1 cellular context compared by ENCODE assay signal in the genomic region with DNA sequence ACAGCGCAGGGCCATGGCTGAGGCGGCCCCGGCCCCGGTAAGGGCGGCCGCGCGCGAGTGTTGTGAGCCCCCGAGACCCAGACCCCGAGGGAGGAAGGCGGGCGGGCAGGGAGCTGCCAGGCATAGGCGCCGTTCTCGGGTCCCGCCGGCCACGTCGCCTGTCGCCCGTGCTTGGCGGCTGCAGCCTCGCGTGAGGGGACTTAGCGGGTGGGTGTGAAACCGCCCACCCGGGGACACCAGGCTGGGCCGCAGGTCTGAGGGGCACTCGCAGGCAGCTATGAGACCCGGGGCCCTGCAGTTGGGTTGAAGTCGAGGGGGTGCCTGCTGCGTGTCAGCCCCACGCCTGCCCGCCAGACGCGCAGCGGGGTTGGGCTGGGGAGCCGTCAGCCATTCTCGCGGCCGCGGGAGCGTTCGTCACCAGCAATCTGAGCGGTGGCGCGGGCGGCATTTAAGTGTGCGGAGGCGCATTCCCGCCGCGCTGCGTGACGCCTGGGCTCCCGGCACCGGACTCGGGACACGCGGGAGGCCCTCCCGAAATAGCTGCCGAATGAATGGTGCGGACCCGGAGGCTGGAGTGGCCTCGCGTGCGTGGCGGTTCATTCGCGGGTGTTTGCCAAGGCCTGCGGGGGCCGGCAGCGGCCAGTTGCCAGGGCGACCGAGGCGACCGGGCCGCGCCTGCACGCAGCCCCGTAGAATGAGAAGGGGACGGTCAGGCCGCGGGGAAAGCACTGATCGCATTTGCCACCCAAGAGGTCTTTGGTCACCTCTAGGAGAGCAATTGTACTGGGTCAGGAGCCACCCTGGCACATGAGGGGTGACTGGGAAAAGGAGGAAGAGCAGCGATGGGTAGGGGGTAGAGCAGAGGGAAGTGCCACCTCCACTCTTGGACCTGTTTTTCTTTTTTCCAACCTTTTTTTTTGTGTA.
A peak's percentile ranks its signal among the peaks of the same experiment; 100 is the strongest.
TF ChIP-seq lines count a peak whose summit lies in the region.

No MANE protein-coding gene starts in this region.

TF ChIP-seq in HepG2, 621 proteins besides CTCF, POLR2A, EP300 and RAD21 (continued from another document and continues in another):
- TF ChIP-seq, protein P1, sequence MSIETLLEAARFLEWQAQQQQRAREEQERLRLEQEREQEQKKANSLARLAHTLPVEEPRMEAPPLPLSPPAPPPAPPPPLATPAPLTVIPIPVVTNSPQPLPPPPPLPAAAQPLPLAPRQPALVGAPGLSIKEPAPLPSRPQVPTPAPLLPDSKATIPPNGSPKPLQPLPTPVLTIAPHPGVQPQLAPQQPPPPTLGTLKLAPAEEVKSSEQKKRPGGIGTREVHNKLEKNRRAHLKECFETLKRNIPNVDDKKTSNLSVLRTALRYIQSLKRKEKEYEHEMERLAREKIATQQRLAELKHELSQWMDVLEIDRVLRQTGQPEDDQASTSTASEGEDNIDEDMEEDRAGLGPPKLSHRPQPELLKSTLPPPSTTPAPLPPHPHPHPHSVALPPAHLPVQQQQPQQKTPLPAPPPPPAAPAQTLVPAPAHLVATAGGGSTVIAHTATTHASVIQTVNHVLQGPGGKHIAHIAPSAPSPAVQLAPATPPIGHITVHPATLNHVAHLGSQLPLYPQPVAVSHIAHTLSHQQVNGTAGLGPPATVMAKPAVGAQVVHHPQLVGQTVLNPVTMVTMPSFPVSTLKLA (IDR thresholded peaks at IDR 0.05): no peak
- TF ChIP-seq MAFG (CRISPR knock-in tag; IDR thresholded peaks at IDR 0.05): no peak
- TF ChIP-seq POLR2AphosphoS2 (IDR thresholded peaks at IDR 0.05; ENCODE audit: low read depth, low read length): no peak
- TF ChIP-seq, protein P2, sequence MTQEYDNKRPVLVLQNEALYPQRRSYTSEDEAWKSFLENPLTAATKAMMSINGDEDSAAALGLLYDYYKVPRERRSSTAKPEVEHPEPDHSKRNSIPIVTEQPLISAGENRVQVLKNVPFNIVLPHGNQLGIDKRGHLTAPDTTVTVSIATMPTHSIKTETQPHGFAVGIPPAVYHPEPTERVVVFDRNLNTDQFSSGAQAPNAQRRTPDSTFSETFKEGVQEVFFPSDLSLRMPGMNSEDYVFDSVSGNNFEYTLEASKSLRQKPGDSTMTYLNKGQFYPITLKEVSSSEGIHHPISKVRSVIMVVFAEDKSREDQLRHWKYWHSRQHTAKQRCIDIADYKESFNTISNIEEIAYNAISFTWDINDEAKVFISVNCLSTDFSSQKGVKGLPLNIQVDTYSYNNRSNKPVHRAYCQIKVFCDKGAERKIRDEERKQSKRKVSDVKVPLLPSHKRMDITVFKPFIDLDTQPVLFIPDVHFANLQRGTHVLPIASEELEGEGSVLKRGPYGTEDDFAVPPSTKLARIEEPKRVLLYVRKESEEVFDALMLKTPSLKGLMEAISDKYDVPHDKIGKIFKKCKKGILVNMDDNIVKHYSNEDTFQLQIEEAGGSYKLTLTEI (CRISPR knock-in tag; conservative IDR thresholded peaks at IDR 0.05): no peak
- peak; percentile 11; the same call in 1 of the 2 replicates for TF ChIP-seq HOXD1 (CRISPR knock-in tag; IDR thresholded peaks at IDR 0.05)
- TF ChIP-seq ZSCAN22 (CRISPR knock-in tag; IDR thresholded peaks at IDR 0.05): no peak
- no peak for TF ChIP-seq GATA4 (IDR thresholded peaks at IDR 0.05; ENCODE audit: borderline replicate concordance, low read depth)
- TF ChIP-seq ZNF263 (CRISPR knock-in tag; IDR thresholded peaks at IDR 0.05): peak; percentile 9; the same call in 1 of the 2 replicates
- no peak for TF ChIP-seq ZFP36 (IDR thresholded peaks at IDR 0.05; ENCODE audit: borderline replicate concordance, low read depth, low read length, partially characterized antibody)
- 0 out of 2 replicates have a peak, but pooled peaks have one; percentile 60 for TF ChIP-seq ZNF350 (CRISPR knock-in tag; IDR thresholded peaks at IDR 0.05; ENCODE audit: borderline replicate concordance, low read depth)
- no peak; the same call in 1 of the 2 replicates for TF ChIP-seq ZNF616 (CRISPR knock-in tag; IDR thresholded peaks at IDR 0.05; ENCODE audit: low read depth)
- peak; percentile 74; the same call in 1 of the 2 replicates for TF ChIP-seq ZNF598 (CRISPR knock-in tag; IDR thresholded peaks at IDR 0.05; ENCODE audit: borderline replicate concordance)
- TF ChIP-seq IRX3 (CRISPR knock-in tag; IDR thresholded peaks at IDR 0.05; ENCODE audit: borderline replicate concordance, low read depth): no peak
- TF ChIP-seq ZNF354B (CRISPR knock-in tag; IDR thresholded peaks at IDR 0.05): no peak
- no peak for TF ChIP-seq HNF4A (CRISPR knock-in tag; IDR thresholded peaks at IDR 0.05)
- TF ChIP-seq, protein P3, sequence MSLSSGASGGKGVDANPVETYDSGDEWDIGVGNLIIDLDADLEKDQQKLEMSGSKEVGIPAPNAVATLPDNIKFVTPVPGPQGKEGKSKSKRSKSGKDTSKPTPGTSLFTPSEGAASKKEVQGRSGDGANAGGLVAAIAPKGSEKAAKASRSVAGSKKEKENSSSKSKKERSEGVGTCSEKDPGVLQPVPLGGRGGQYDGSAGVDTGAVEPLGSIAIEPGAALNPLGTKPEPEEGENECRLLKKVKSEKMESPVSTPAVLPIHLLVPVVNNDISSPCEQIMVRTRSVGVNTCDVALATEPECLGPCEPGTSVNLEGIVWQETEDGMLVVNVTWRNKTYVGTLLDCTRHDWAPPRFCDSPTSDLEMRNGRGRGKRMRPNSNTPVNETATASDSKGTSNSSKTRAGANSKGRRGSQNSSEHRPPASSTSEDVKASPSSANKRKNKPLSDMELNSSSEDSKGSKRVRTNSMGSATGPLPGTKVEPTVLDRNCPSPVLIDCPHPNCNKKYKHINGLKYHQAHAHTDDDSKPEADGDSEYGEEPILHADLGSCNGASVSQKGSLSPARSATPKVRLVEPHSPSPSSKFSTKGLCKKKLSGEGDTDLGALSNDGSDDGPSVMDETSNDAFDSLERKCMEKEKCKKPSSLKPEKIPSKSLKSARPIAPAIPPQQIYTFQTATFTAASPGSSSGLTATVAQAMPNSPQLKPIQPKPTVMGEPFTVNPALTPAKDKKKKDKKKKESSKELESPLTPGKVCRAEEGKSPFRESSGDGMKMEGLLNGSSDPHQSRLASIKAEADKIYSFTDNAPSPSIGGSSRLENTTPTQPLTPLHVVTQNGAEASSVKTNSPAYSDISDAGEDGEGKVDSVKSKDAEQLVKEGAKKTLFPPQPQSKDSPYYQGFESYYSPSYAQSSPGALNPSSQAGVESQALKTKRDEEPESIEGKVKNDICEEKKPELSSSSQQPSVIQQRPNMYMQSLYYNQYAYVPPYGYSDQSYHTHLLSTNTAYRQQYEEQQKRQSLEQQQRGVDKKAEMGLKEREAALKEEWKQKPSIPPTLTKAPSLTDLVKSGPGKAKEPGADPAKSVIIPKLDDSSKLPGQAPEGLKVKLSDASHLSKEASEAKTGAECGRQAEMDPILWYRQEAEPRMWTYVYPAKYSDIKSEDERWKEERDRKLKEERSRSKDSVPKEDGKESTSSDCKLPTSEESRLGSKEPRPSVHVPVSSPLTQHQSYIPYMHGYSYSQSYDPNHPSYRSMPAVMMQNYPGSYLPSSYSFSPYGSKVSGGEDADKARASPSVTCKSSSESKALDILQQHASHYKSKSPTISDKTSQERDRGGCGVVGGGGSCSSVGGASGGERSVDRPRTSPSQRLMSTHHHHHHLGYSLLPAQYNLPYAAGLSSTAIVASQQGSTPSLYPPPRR (CRISPR knock-in tag; IDR thresholded peaks at IDR 0.05; ENCODE audit: borderline replicate concordance): 0 out of 2 replicates have a peak, but pooled peaks have one; percentile 31
- TF ChIP-seq KLF16 (CRISPR knock-in tag; IDR thresholded peaks at IDR 0.05): no peak
- no peak for TF ChIP-seq DNMT3B (CRISPR knock-in tag; conservative IDR thresholded peaks at IDR 0.05)
- TF ChIP-seq IRF2 (CRISPR knock-in tag; IDR thresholded peaks at IDR 0.05): no peak
- TF ChIP-seq NFRKB (IDR thresholded peaks at IDR 0.05): no peak
- TF ChIP-seq NCOA2 (CRISPR knock-in tag; IDR thresholded peaks at IDR 0.05): no peak
- TF ChIP-seq, protein P4, sequence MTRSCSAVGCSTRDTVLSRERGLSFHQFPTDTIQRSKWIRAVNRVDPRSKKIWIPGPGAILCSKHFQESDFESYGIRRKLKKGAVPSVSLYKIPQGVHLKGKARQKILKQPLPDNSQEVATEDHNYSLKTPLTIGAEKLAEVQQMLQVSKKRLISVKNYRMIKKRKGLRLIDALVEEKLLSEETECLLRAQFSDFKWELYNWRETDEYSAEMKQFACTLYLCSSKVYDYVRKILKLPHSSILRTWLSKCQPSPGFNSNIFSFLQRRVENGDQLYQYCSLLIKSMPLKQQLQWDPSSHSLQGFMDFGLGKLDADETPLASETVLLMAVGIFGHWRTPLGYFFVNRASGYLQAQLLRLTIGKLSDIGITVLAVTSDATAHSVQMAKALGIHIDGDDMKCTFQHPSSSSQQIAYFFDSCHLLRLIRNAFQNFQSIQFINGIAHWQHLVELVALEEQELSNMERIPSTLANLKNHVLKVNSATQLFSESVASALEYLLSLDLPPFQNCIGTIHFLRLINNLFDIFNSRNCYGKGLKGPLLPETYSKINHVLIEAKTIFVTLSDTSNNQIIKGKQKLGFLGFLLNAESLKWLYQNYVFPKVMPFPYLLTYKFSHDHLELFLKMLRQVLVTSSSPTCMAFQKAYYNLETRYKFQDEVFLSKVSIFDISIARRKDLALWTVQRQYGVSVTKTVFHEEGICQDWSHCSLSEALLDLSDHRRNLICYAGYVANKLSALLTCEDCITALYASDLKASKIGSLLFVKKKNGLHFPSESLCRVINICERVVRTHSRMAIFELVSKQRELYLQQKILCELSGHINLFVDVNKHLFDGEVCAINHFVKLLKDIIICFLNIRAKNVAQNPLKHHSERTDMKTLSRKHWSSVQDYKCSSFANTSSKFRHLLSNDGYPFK (CRISPR knock-in tag; IDR thresholded peaks at IDR 0.05; ENCODE audit: borderline replicate concordance): peak; percentile 41; the same call in 1 of the 2 replicates
- peak; percentile 93 for TF ChIP-seq PTBP1 (IDR thresholded peaks at IDR 0.05; ENCODE audit: low read depth, low read length, poor library complexity, severe bottlenecking)
- peak; percentile 26 for TF ChIP-seq TEAD3 (CRISPR knock-in tag; optimal IDR thresholded peaks at IDR 0.05; ENCODE audit: borderline replicate concordance)
- no peak for TF ChIP-seq DNMT1 (CRISPR knock-in tag; IDR thresholded peaks at IDR 0.05)
- TF ChIP-seq SALL1 (CRISPR knock-in tag; IDR thresholded peaks at IDR 0.05): peak; percentile 51
- peak; percentile 40; the same call in 1 of the 2 replicates for TF ChIP-seq ZBTB7B (CRISPR knock-in tag; IDR thresholded peaks at IDR 0.05)
- TF ChIP-seq BRD4 (CRISPR knock-in tag; IDR thresholded peaks at IDR 0.05): no peak
- 0 out of 2 replicates have a peak, but pooled peaks have one; percentile 26 for TF ChIP-seq HDAC2 (CRISPR knock-in tag; IDR thresholded peaks at IDR 0.05)
- TF ChIP-seq ZNF552 (CRISPR knock-in tag; IDR thresholded peaks at IDR 0.05; ENCODE audit: borderline replicate concordance): no peak
- TF ChIP-seq ZNF383 (CRISPR knock-in tag; IDR thresholded peaks at IDR 0.05; ENCODE audit: borderline replicate concordance): no peak
- TF ChIP-seq NFIB (CRISPR knock-in tag; IDR thresholded peaks at IDR 0.05; ENCODE audit: borderline replicate concordance): no peak
- TF ChIP-seq ZNF432 (CRISPR knock-in tag; IDR thresholded peaks at IDR 0.05; ENCODE audit: borderline replicate concordance): no peak
- peak; percentile 15; the same call in 1 of the 2 replicates for TF ChIP-seq ZNF768 (CRISPR knock-in tag; IDR thresholded peaks at IDR 0.05)
- TF ChIP-seq ZMYM4 (CRISPR knock-in tag; IDR thresholded peaks at IDR 0.05): no peak
- TF ChIP-seq ZNF234 (CRISPR knock-in tag; conservative IDR thresholded peaks at IDR 0.05): no peak
- no peak for TF ChIP-seq EZH2 (conservative IDR thresholded peaks at IDR 0.05; ENCODE audit: low read depth, low read length)
- no peak for TF ChIP-seq ZNF619 (CRISPR knock-in tag; IDR thresholded peaks at IDR 0.05)
- 0 out of 2 replicates have a peak, but pooled peaks have one; percentile 29 for TF ChIP-seq ZNF335 (CRISPR knock-in tag; IDR thresholded peaks at IDR 0.05)
- TF ChIP-seq HNRNPLL (IDR thresholded peaks at IDR 0.05; ENCODE audit: low read depth, low read length, poor library complexity, severe bottlenecking): peak; percentile 64
- no peak for TF ChIP-seq SNAPC2 (CRISPR knock-in tag; IDR thresholded peaks at IDR 0.05)
- no peak for TF ChIP-seq KMT2A (CRISPR knock-in tag; IDR thresholded peaks at IDR 0.05)
- TF ChIP-seq ELF4 (CRISPR knock-in tag; IDR thresholded peaks at IDR 0.05; ENCODE audit: borderline replicate concordance): no peak
- TF ChIP-seq NFKBIZ (CRISPR knock-in tag; IDR thresholded peaks at IDR 0.05): no peak
- TF ChIP-seq HOXA3 (CRISPR knock-in tag; IDR thresholded peaks at IDR 0.05): peak; percentile 23; the same call in 1 of the 2 replicates
- TF ChIP-seq, protein P5, sequence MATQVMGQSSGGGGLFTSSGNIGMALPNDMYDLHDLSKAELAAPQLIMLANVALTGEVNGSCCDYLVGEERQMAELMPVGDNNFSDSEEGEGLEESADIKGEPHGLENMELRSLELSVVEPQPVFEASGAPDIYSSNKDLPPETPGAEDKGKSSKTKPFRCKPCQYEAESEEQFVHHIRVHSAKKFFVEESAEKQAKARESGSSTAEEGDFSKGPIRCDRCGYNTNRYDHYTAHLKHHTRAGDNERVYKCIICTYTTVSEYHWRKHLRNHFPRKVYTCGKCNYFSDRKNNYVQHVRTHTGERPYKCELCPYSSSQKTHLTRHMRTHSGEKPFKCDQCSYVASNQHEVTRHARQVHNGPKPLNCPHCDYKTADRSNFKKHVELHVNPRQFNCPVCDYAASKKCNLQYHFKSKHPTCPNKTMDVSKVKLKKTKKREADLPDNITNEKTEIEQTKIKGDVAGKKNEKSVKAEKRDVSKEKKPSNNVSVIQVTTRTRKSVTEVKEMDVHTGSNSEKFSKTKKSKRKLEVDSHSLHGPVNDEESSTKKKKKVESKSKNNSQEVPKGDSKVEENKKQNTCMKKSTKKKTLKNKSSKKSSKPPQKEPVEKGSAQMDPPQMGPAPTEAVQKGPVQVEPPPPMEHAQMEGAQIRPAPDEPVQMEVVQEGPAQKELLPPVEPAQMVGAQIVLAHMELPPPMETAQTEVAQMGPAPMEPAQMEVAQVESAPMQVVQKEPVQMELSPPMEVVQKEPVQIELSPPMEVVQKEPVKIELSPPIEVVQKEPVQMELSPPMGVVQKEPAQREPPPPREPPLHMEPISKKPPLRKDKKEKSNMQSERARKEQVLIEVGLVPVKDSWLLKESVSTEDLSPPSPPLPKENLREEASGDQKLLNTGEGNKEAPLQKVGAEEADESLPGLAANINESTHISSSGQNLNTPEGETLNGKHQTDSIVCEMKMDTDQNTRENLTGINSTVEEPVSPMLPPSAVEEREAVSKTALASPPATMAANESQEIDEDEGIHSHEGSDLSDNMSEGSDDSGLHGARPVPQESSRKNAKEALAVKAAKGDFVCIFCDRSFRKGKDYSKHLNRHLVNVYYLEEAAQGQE (IDR thresholded peaks at IDR 0.05; ENCODE audit: borderline replicate concordance in 1 of 2, low read depth in 1 of 2, low read length in 2 of 2): no peak
- peak; percentile 48; the same call in 1 of the 2 replicates for TF ChIP-seq HOXA5 (CRISPR knock-in tag; IDR thresholded peaks at IDR 0.05)
- TF ChIP-seq, protein P6, sequence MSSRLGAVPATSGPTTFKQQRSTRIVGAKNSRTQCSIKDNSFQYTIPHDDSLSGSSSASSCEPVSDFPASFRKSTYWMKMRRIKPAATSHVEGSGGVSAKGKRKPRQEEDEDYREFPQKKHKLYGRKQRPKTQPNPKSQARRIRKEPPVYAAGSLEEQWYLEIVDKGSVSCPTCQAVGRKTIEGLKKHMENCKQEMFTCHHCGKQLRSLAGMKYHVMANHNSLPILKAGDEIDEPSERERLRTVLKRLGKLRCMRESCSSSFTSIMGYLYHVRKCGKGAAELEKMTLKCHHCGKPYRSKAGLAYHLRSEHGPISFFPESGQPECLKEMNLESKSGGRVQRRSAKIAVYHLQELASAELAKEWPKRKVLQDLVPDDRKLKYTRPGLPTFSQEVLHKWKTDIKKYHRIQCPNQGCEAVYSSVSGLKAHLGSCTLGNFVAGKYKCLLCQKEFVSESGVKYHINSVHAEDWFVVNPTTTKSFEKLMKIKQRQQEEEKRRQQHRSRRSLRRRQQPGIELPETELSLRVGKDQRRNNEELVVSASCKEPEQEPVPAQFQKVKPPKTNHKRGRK (CRISPR knock-in tag; IDR thresholded peaks at IDR 0.05): no peak
